ENCODE assay signal across 8 cellular contexts in genomic region chr15:33215941-33216872, GRCh38. TPM values are rescaled to one million over a fixed set of nuclear protein-coding genes. Genes with fewer than 3 reads are reported as not detected.
DNase-seq lines count a peak whose midpoint lies in the region; ATAC-seq and TF ChIP-seq lines count a peak whose summit lies in the region.

No MANE protein-coding gene starts in this region.

- DNase-seq in RKO (ENCODE audit: low spot score) (peak; percentile 33), fibroblast of villous mesenchyme (ENCODE audit: low read depth) (peak; percentile 22), activated gamma-delta T cell treated with Interleukin-2 at 50 U/mL for 16 hours (no peak)

- no peak overlapping the region for H3K27ac ChIP-seq in 22Rv1

- no peak overlapping the region for H3K4me3 ChIP-seq in fibroblast of villous mesenchyme (ENCODE audit: low read depth, low read length)

- no peak for ATAC-seq in HG03469 (IDR thresholded peaks at IDR 0.05; ENCODE audit: unreplicated experiment)
- no peak for ATAC-seq in HG03175 (IDR thresholded peaks at IDR 0.05; ENCODE audit: unreplicated experiment)
- ATAC-seq in GM18909 (IDR thresholded peaks at IDR 0.05; ENCODE audit: poor library complexity, unreplicated experiment), result no peak

- TF ChIP-seq CTCF in 22Rv1 (IDR thresholded peaks at IDR 0.05) (peak; percentile 74), GM12872 (IDR thresholded peaks at IDR 0.05; ENCODE audit: insufficient read depth, low read depth, low read length) (peak; percentile 66), fibroblast of villous mesenchyme (IDR thresholded peaks at IDR 0.05; ENCODE audit: insufficient read depth, low read depth, low read length) (peak; percentile 61)

RNA-seq across cellular contexts. Expression of gene FMN1, which starts 21.7 kb away (rescaled TPM):
- total RNA-seq in fibroblast of villous mesenchyme, result 4.5 and 8.6 TPM in 2 replicates
